In genomic region chr7:13467111-13467547, GRCh38 we compare ENCODE assay signal across 17 cellular contexts.
DNase-seq lines count a peak whose midpoint lies in the region; TF ChIP-seq lines count a peak whose summit lies in the region.
"Had no signal": no experiment of that assay in that cellular context is flagged by ENCODE, and none has a peak within 500 bp of the region (broad histone marks: within the 10 kb centered on the region; RNA-seq: fewer than 3 reads in every experiment).

No MANE protein-coding gene starts in this region.

- H3K9me3 Mint-ChIP-seq in nephron: no peaks in the 10 kb centered on the region
- no peaks in the 10 kb centered on the region for H3K9me3 Mint-ChIP-seq in activated CD4-positive, alpha-beta T cell treated with anti-CD3 and anti-CD28 coated beads, Interleukin-2, amount 10 ng/mL, durations not matched to agents 7 days and 5 days
- H3K9me3 Mint-ChIP-seq: endodermal cell; stimulated activated effector memory CD8-positive, alpha-beta T cell treated with anti-CD3 and anti-CD28 coated beads, Interleukin-12 subunit alpha, Interleukin-12 subunit beta, amount 100 ng/mL, for 72 hours had no signal

- POLR2A ChIA-PET in activated CD4-positive, alpha-beta T cell treated with anti-CD3 and anti-CD28 coated beads, Interleukin-2, amount 10 ng/mL, durations not matched to agents 7 days and 5 days (lab: Charles Lee): no interaction called here

- peak overlapping the region in 1 of 3 experiments; percentile 10 for H3K4me3 Mint-ChIP-seq in nephron
- no peak overlapping the region for H3K4me3 Mint-ChIP-seq in activated CD4-positive, alpha-beta T cell treated with anti-CD3 and anti-CD28 coated beads, Interleukin-2, amount 10 ng/mL, durations not matched to agents 7 days and 5 days
- H3K4me3 Mint-ChIP-seq: endodermal cell; stimulated activated effector memory CD8-positive, alpha-beta T cell treated with anti-CD3 and anti-CD28 coated beads, Interleukin-12 subunit alpha, Interleukin-12 subunit beta, amount 100 ng/mL, for 72 hours; T-helper 17 cell had no signal

- DNase-seq in GM04504 (ENCODE audit: low read depth) (peak; percentile 1), NCI-H1694 treated with DMSO at 0.1 percent for 48 hours (lab: John Stamatoyannopoulos, UW) (peak; percentile 96), RPMI7951 (ENCODE audit: low read depth) (peak; percentile 17), GF-D8 (lab: John Stamatoyannopoulos, UW) (no peak), NCI-H226 (no peak)
- DNase-seq in activated CD4-positive, alpha-beta T cell treated with anti-CD3 and anti-CD28 coated beads, Interleukin-2, amount 10 ng/mL, durations not matched to agents 7 days and 5 days: no peak
- no peak for DNase-seq in activated CD4-positive, alpha-beta T cell treated with anti-CD3 and anti-CD28 coated beads for 48 hours
- DNase-seq: aorta, endodermal cell, IMR-90, left colon, NCI-H774, pancreas, T-helper 17 cell, thyroid gland had no signal

- no peaks in the 10 kb centered on the region for H3K27me3 Mint-ChIP-seq in nephron (ENCODE audit: low read depth)
- H3K27me3 Mint-ChIP-seq in activated CD4-positive, alpha-beta T cell treated with anti-CD3 and anti-CD28 coated beads, Interleukin-2, amount 10 ng/mL, durations not matched to agents 7 days and 5 days: no peaks in the 10 kb centered on the region

- H3K4me1 Mint-ChIP-seq in nephron: peaks cover 13% of the 10 kb centered on the region
- H3K4me1 Mint-ChIP-seq in activated CD4-positive, alpha-beta T cell treated with anti-CD3 and anti-CD28 coated beads, Interleukin-2, amount 10 ng/mL, durations not matched to agents 7 days and 5 days: no peaks in the 10 kb centered on the region
- H3K4me1 Mint-ChIP-seq: stimulated activated effector memory CD8-positive, alpha-beta T cell treated with anti-CD3 and anti-CD28 coated beads, Interleukin-12 subunit alpha, Interleukin-12 subunit beta, amount 100 ng/mL, for 72 hours; T-helper 17 cell had no signal

- CTCF ChIA-PET in activated CD4-positive, alpha-beta T cell treated with anti-CD3 and anti-CD28 coated beads, Interleukin-2, amount 10 ng/mL, durations not matched to agents 7 days and 5 days (lab: Charles Lee): interaction anchor here (0.6 kb wide), 1 partner anchor 557 kb away, joined by 4 read pairs; no protein-coding TSS in a partner anchor

- no peak for TF ChIP-seq CTCF in nephron (IDR thresholded peaks at IDR 0.05; ENCODE audit: unreplicated experiment in 3 of 3)

- H3K27ac Mint-ChIP-seq in nephron: peak overlapping the region in 2 of 3 experiments; percentile 24 to 30
- no peak overlapping the region for H3K27ac Mint-ChIP-seq in activated CD4-positive, alpha-beta T cell treated with anti-CD3 and anti-CD28 coated beads, Interleukin-2, amount 10 ng/mL, durations not matched to agents 7 days and 5 days
- H3K27ac Mint-ChIP-seq: endodermal cell; stimulated activated effector memory CD8-positive, alpha-beta T cell treated with anti-CD3 and anti-CD28 coated beads, Interleukin-12 subunit alpha, Interleukin-12 subunit beta, amount 100 ng/mL, for 72 hours; T-helper 17 cell had no signal

- no peaks in the 10 kb centered on the region for H3K36me3 Mint-ChIP-seq in nephron (ENCODE audit: low read depth)
- no peaks in the 10 kb centered on the region for H3K36me3 Mint-ChIP-seq in activated CD4-positive, alpha-beta T cell treated with anti-CD3 and anti-CD28 coated beads, Interleukin-2, amount 10 ng/mL, durations not matched to agents 7 days and 5 days (ENCODE audit: low read depth)
- H3K36me3 Mint-ChIP-seq: stimulated activated effector memory CD8-positive, alpha-beta T cell treated with anti-CD3 and anti-CD28 coated beads, Interleukin-12 subunit alpha, Interleukin-12 subunit beta, amount 100 ng/mL, for 72 hours had no signal

Comparison
In these comparisons a context has a peak if more than half of its experiments do, and no peak if none do; other contexts are left out.
1. DNase-seq: peak in GM04504 (single experiment), NCI-H1694 treated with DMSO at 0.1 percent for 48 hours (single experiment) and RPMI7951 (single experiment); none in GF-D8 (single experiment), activated CD4-positive, alpha-beta T cell treated with anti-CD3 and anti-CD28 coated beads, Interleukin-2, amount 10 ng/mL, durations not matched to agents 7 days and 5 days (single experiment), NCI-H226 (single experiment) and activated CD4-positive, alpha-beta T cell treated with anti-CD3 and anti-CD28 coated beads for 48 hours (single experiment).